Comparison of ENCODE assay signal across 13 cellular contexts in genomic region chr3:61914277-61914676, GRCh38.
"Had no signal": no experiment of that assay in that cellular context is flagged by ENCODE, and none has a peak within 500 bp of the region (broad histone marks: within the 10 kb centered on the region; RNA-seq: fewer than 3 reads in every experiment).

No MANE protein-coding gene starts in this region.

- H3K4me1 Mint-ChIP-seq: activated naive CD4-positive, alpha-beta T cell treated with anti-CD3 and anti-CD28 coated beads, Interleukin-2, amount 50 U/mL, for 24 hours had no signal

- H3K9me3 ChIP-seq: esophagus muscularis mucosa, ovary, tibial nerve, vagina had no signal

- H3K27me3 Mint-ChIP-seq: activated naive CD4-positive, alpha-beta T cell treated with anti-CD3 and anti-CD28 coated beads, Interleukin-2, amount 50 U/mL, for 24 hours; memory B cell had no signal

- H3K9me3 Mint-ChIP-seq: activated naive CD4-positive, alpha-beta T cell treated with anti-CD3 and anti-CD28 coated beads, Interleukin-2, amount 50 U/mL, for 24 hours; T-helper 1 cell treated with Interleukin-12 subunit alpha and Interleukin-12 subunit beta and Interleukin-4 antibody, amounts not matched to agents 30 μg/mL and 1 μg/mL, for 36 hours had no signal

- H3K36me3 ChIP-seq: esophagus muscularis mucosa, ovary, tibial nerve, vagina had no signal

- H3K27ac ChIP-seq: esophagus muscularis mucosa, ovary, tibial nerve, vagina had no signal

- H3K4me3 ChIP-seq: esophagus muscularis mucosa, ovary, tibial nerve, vagina had no signal

- H3K27ac Mint-ChIP-seq: activated naive CD4-positive, alpha-beta T cell treated with anti-CD3 and anti-CD28 coated beads, Interleukin-2, amount 50 U/mL, for 24 hours; activated T-cell treated with anti-CD3 and anti-CD28 coated beads, Interleukin-2, amount 50 U/mL, for 72 hours; memory B cell; naive thymus-derived CD4-positive, alpha-beta T cell; T-helper 1 cell treated with Interleukin-12 subunit alpha and Interleukin-12 subunit beta and Interleukin-4 antibody, amounts not matched to agents 30 μg/mL and 1 μg/mL, for 36 hours had no signal

- H3K4me1 ChIP-seq: vagina had no signal

- H3K36me3 Mint-ChIP-seq: activated naive CD4-positive, alpha-beta T cell treated with anti-CD3 and anti-CD28 coated beads, Interleukin-2, amount 50 U/mL, for 24 hours; memory B cell; naive thymus-derived CD4-positive, alpha-beta T cell had no signal

- H3K27me3 ChIP-seq: esophagus muscularis mucosa, ovary, tibial nerve, vagina had no signal

- ATAC-seq: activated T-cell treated with anti-CD3 and anti-CD28 coated beads, Interleukin-2, amount 50 U/mL, for 72 hours; naive thymus-derived CD4-positive, alpha-beta T cell; stimulated activated naive CD8-positive, alpha-beta T cell treated with anti-CD3 and anti-CD28 coated beads, Interleukin-15, Interleukin-2, amounts not matched to agents 100 U/mL and 50 U/mL, for 24 hours had no signal

- H3K4me3 Mint-ChIP-seq: activated naive CD4-positive, alpha-beta T cell treated with anti-CD3 and anti-CD28 coated beads, Interleukin-2, amount 50 U/mL, for 24 hours; activated T-cell treated with anti-CD3 and anti-CD28 coated beads, Interleukin-2, amount 50 U/mL, for 72 hours; memory B cell; naive thymus-derived CD4-positive, alpha-beta T cell; T-helper 1 cell treated with Interleukin-12 subunit alpha and Interleukin-12 subunit beta and Interleukin-4 antibody, amounts not matched to agents 30 μg/mL and 1 μg/mL, for 36 hours had no signal

- DNase-seq: activated CD4-positive, CD25-positive, alpha-beta regulatory T cell treated with anti-CD3 and anti-CD28 coated beads, Interleukin-2, amount 50 U/mL, for 72 hours; activated effector memory CD4-positive, alpha-beta T cell treated with anti-CD3 and anti-CD28 coated beads, Interleukin-2, amount 50 U/mL, for 16 hours; activated T-cell treated with anti-CD3 and anti-CD28 coated beads, Interleukin-2, amount 50 U/mL, for 72 hours; effector memory CD4-positive, alpha-beta T cell; naive thymus-derived CD4-positive, alpha-beta T cell; ovary; stimulated activated naive CD8-positive, alpha-beta T cell treated with anti-CD3 and anti-CD28 coated beads, Interleukin-15, Interleukin-2, amounts not matched to agents 100 U/mL and 50 U/mL, for 24 hours had no signal
